Comparison of ENCODE assay signal across 7 cellular contexts in the genomic region with DNA sequence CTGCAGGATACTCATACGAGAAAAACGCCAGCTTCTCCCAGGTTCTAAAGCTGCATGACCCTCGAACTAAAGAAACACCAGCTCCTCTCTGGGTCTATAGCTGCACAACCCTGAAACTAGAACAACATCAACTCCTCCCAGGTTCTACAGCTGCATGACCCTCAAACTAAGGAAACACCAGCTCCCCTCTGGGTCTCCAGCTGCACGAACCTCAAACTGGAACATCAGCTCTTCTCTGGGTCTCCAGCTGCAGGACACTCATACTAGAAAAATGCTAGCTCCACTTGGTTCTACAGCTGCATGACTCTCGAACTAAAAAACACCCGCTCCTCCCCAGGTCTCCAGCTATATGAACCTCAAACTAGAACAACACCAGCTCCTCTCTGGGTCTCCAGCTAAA.
"Had no signal": no experiment of that assay in that cellular context is flagged by ENCODE, and none has a peak within 500 bp of the region (broad histone marks: within the 10 kb centered on the region; RNA-seq: fewer than 3 reads in every experiment).

No MANE protein-coding gene starts in this region.

- H3K4me3 ChIP-seq: GM23338 had no signal

- H3K27ac Mint-ChIP-seq: GM23338, H9 had no signal

- H3K4me1 Mint-ChIP-seq: GM23338, H9, IgD-negative memory B cell had no signal

- H3K4me3 Mint-ChIP-seq: GM23338, H9 had no signal

- ATAC-seq: GM23338, HepG2 had no signal

- H3K4me2 ChIP-seq: GM23338 had no signal

- H2AFZ ChIP-seq: GM23338 had no signal

- H3K27me3 Mint-ChIP-seq: IgD-negative memory B cell had no signal

- H3K27ac ChIP-seq: HL-60 had no signal

- DNase-seq: H9, HCEC 1CT, KBM-7 had no signal
